ENCODE assay signal across 11 cellular contexts in genomic region chr4:123618606-123619005, GRCh38.
"Had no signal": no experiment of that assay in that cellular context is flagged by ENCODE, and none has a peak within 500 bp of the region (broad histone marks: within the 10 kb centered on the region; RNA-seq: fewer than 3 reads in every experiment).

No MANE protein-coding gene starts in this region.

- H3K27me3 Mint-ChIP-seq: activated naive CD8-positive, alpha-beta T cell treated with anti-CD3 and anti-CD28 coated beads, Interleukin-2, amount 10 ng/mL, durations not matched to agents 7 days and 5 days had no signal

- H3K36me3 ChIP-seq: sigmoid colon had no signal

- H3K27ac Mint-ChIP-seq: activated CD8-positive, alpha-beta T cell treated with anti-CD3 and anti-CD28 coated beads, Interleukin-2, amount 10 ng/mL, durations not matched to agents 7 days and 5 days had no signal

- H3K27me3 ChIP-seq: foreskin keratinocyte, sigmoid colon, testis had no signal

- H3K4me3 ChIP-seq: sigmoid colon, testis had no signal

- H3K9me3 ChIP-seq: sigmoid colon, testis had no signal

- H3K27ac ChIP-seq: foreskin keratinocyte, testis had no signal

- ATAC-seq: activated CD8-positive, alpha-beta T cell treated with anti-CD3 and anti-CD28 coated beads, Interleukin-2, amount 10 ng/mL, durations not matched to agents 7 days and 5 days; foreskin keratinocyte; left colon; naive thymus-derived CD4-positive, alpha-beta T cell; stimulated activated naive CD8-positive, alpha-beta T cell treated with anti-CD3 and anti-CD28 coated beads, Interleukin-15, Interleukin-2, amounts not matched to agents 100 U/mL and 50 U/mL, for 24 hours had no signal

- DNase-seq: activated CD4-positive, alpha-beta T cell treated with anti-CD3 and anti-CD28 coated beads for 48 hours; activated CD8-positive, alpha-beta memory T cell treated with anti-CD3 and anti-CD28 coated beads, Interleukin-2, amount 50 U/mL, for 48 hours; activated CD8-positive, alpha-beta T cell treated with anti-CD3 and anti-CD28 coated beads, Interleukin-2, amount 10 ng/mL, durations not matched to agents 7 days and 5 days; activated naive CD8-positive, alpha-beta T cell treated with anti-CD3 and anti-CD28 coated beads, Interleukin-2, amount 10 ng/mL, durations not matched to agents 7 days and 5 days; aorta; foreskin keratinocyte; left colon; naive thymus-derived CD4-positive, alpha-beta T cell; sigmoid colon; stimulated activated naive CD8-positive, alpha-beta T cell treated with anti-CD3 and anti-CD28 coated beads, Interleukin-15, Interleukin-2, amounts not matched to agents 100 U/mL and 50 U/mL, for 24 hours; testis had no signal

- H3K4me3 Mint-ChIP-seq: activated CD8-positive, alpha-beta T cell treated with anti-CD3 and anti-CD28 coated beads, Interleukin-2, amount 10 ng/mL, durations not matched to agents 7 days and 5 days; activated naive CD8-positive, alpha-beta T cell treated with anti-CD3 and anti-CD28 coated beads, Interleukin-2, amount 10 ng/mL, durations not matched to agents 7 days and 5 days had no signal

- H3K4me1 ChIP-seq: foreskin keratinocyte had no signal

- H3K9me3 Mint-ChIP-seq: activated naive CD8-positive, alpha-beta T cell treated with anti-CD3 and anti-CD28 coated beads, Interleukin-2, amount 10 ng/mL, durations not matched to agents 7 days and 5 days; naive thymus-derived CD4-positive, alpha-beta T cell had no signal
